ENCODE assay signal across 1 cellular context in the genomic region with DNA sequence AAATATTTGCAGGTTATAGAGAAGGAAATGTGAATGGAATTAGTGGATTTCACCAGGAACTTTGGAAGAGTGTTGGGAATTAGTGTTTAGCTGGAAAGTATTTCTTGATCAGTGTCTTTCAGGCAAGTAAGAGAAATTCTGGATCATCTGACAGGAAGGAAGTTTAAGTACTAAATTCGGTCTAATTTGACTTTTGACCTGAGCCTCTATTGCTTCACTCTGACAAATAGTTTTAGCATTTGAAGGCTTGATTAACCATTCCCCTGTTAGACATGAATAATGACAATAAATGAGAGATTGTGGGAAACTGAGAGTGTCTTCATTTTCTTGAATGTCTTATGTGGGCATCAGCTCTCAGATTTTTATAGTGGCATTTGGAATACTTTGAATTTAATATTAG.
TF ChIP-seq lines count a peak whose summit lies in the region.

No MANE protein-coding gene starts in this region.

TF ChIP-seq in GM23338, 12 proteins besides CTCF, POLR2A, EP300 and RAD21 (continued from another document):
- TF ChIP-seq, protein P1, sequence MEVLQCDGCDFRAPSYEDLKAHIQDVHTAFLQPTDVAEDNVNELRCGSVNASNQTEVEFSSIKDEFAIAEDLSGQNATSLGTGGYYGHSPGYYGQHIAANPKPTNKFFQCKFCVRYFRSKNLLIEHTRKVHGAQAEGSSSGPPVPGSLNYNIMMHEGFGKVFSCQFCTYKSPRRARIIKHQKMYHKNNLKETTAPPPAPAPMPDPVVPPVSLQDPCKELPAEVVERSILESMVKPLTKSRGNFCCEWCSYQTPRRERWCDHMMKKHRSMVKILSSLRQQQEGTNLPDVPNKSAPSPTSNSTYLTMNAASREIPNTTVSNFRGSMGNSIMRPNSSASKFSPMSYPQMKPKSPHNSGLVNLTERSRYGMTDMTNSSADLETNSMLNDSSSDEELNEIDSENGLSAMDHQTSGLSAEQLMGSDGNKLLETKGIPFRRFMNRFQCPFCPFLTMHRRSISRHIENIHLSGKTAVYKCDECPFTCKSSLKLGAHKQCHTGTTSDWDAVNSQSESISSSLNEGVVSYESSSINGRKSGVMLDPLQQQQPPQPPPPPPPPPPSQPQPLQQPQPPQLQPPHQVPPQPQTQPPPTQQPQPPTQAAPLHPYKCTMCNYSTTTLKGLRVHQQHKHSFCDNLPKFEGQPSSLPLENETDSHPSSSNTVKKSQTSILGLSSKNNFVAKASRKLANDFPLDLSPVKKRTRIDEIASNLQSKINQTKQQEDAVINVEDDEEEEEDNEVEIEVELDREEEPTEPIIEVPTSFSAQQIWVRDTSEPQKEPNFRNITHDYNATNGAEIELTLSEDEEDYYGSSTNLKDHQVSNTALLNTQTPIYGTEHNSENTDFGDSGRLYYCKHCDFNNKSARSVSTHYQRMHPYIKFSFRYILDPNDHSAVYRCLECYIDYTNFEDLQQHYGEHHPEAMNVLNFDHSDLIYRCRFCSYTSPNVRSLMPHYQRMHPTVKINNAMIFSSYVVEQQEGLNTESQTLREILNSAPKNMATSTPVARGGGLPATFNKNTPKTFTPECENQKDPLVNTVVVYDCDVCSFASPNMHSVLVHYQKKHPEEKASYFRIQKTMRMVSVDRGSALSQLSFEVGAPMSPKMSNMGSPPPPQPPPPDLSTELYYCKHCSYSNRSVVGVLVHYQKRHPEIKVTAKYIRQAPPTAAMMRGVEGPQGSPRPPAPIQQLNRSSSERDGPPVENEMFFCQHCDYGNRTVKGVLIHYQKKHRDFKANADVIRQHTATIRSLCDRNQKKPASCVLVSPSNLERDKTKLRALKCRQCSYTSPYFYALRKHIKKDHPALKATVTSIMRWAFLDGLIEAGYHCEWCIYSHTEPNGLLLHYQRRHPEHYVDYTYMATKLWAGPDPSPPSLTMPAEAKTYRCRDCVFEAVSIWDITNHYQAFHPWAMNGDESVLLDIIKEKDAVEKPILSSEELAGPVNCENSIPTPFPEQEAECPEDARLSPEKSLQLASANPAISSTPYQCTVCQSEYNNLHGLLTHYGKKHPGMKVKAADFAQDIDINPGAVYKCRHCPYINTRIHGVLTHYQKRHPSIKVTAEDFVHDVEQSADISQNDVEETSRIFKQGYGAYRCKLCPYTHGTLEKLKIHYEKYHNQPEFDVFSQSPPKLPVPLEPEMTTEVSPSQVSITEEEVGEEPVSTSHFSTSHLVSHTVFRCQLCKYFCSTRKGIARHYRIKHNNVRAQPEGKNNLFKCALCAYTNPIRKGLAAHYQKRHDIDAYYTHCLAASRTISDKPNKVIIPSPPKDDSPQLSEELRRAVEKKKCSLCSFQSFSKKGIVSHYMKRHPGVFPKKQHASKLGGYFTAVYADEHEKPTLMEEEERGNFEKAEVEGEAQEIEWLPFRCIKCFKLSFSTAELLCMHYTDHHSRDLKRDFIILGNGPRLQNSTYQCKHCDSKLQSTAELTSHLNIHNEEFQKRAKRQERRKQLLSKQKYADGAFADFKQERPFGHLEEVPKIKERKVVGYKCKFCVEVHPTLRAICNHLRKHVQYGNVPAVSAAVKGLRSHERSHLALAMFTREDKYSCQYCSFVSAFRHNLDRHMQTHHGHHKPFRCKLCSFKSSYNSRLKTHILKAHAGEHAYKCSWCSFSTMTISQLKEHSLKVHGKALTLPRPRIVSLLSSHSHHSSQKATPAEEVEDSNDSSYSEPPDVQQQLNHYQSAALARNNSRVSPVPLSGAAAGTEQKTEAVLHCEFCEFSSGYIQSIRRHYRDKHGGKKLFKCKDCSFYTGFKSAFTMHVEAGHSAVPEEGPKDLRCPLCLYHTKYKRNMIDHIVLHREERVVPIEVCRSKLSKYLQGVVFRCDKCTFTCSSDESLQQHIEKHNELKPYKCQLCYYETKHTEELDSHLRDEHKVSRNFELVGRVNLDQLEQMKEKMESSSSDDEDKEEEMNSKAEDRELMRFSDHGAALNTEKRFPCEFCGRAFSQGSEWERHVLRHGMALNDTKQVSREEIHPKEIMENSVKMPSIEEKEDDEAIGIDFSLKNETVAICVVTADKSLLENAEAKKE (CRISPR knock-in tag; IDR thresholded peaks at IDR 0.05): no peak
